In genomic region chr2:149586063-149586462, GRCh38 we compare ENCODE assay signal across 8 cellular contexts. TPM values are rescaled to one million over a fixed set of nuclear protein-coding genes. Genes with fewer than 3 reads are reported as not detected.
A peak's percentile ranks its signal among the peaks of the same experiment; 100 is the strongest.
DNase-seq lines count a peak whose midpoint lies in the region; ATAC-seq and TF ChIP-seq lines count a peak whose summit lies in the region.

No MANE protein-coding gene starts in this region.

- H3K27me3 Mint-ChIP-seq in activated CD4-positive, alpha-beta T cell treated with anti-CD3 and anti-CD28 coated beads for 36 hours = peaks cover 7% of the 10 kb centered on the region
- peaks cover 7% of the 10 kb centered on the region for H3K27me3 Mint-ChIP-seq in activated T-helper 1 cell treated with anti-CD3 and anti-CD28 coated beads, Interleukin-12 subunit alpha, Interleukin-12 subunit beta, Interleukin-2, Interleukin-4 antibody, amounts not matched to agents 30 ng/mL and 10 ng/mL and 1 ng/mL, durations not matched to agents 14 hours and 24 hours and 36 hours (ENCODE audit: insufficient read depth)

- POLR2A ChIA-PET in activated CD4-positive, alpha-beta T cell treated with anti-CD3 and anti-CD28 coated beads for 36 hours (lab: Charles Lee) = interaction anchor here (1.1 kb wide), 1 partner anchor 9 kb away, joined by 3 read pairs; no protein-coding TSS in a partner anchor

- H3K4me1 Mint-ChIP-seq in activated CD4-positive, alpha-beta T cell treated with anti-CD3 and anti-CD28 coated beads for 36 hours = peaks cover 44% of the 10 kb centered on the region
- H3K4me1 Mint-ChIP-seq in activated T-helper 1 cell treated with anti-CD3 and anti-CD28 coated beads, Interleukin-12 subunit alpha, Interleukin-12 subunit beta, Interleukin-2, Interleukin-4 antibody, amounts not matched to agents 30 ng/mL and 10 ng/mL and 1 ng/mL, durations not matched to agents 14 hours and 24 hours and 36 hours (ENCODE audit: low read depth) = peaks cover 49% of the 10 kb centered on the region

- peak overlapping the region; percentile 92 for H3K4me3 Mint-ChIP-seq in activated CD4-positive, alpha-beta T cell treated with anti-CD3 and anti-CD28 coated beads for 36 hours
- H3K4me3 Mint-ChIP-seq in activated T-helper 1 cell treated with anti-CD3 and anti-CD28 coated beads, Interleukin-12 subunit alpha, Interleukin-12 subunit beta, Interleukin-2, Interleukin-4 antibody, amounts not matched to agents 30 ng/mL and 10 ng/mL and 1 ng/mL, durations not matched to agents 14 hours and 24 hours and 36 hours = peak overlapping the region; percentile 97

- H3K9me3 ChIP-seq in iPS-20b (ENCODE audit: insufficient read depth, low read depth, low read length) = no peaks in the 10 kb centered on the region
- H3K9me3 ChIP-seq in stomach smooth muscle (ENCODE audit: control insufficient read depth in 2 of 2, low read length in 2 of 2) = no peaks in the 10 kb centered on the region

- peak overlapping the region; percentile 59 for H3K27ac Mint-ChIP-seq in activated CD4-positive, alpha-beta T cell treated with anti-CD3 and anti-CD28 coated beads for 36 hours
- H3K27ac Mint-ChIP-seq in activated T-helper 1 cell treated with anti-CD3 and anti-CD28 coated beads, Interleukin-12 subunit alpha, Interleukin-12 subunit beta, Interleukin-2, Interleukin-4 antibody, amounts not matched to agents 30 ng/mL and 10 ng/mL and 1 ng/mL, durations not matched to agents 14 hours and 24 hours and 36 hours = no peak overlapping the region

- CTCF ChIA-PET in activated CD4-positive, alpha-beta T cell treated with anti-CD3 and anti-CD28 coated beads for 36 hours (lab: Charles Lee) = interaction anchor here (1.1 to 2.5 kb wide), 4 partner anchors 10 to 1653 kb away, joined by 3 to 17 read pairs (median 4); no protein-coding TSS in a partner anchor

- H3K27ac ChIP-seq in iPS-20b (ENCODE audit: low read length) = no peak overlapping the region
- no peak overlapping the region for H3K27ac ChIP-seq in stomach smooth muscle (ENCODE audit: low read length)

- TF ChIP-seq CTCF in omental fat pad (IDR thresholded peaks at IDR 0.05) = no peak

- H3K9ac ChIP-seq in iPS-20b (ENCODE audit: low read depth, low read length) = peak overlapping the region; percentile 99
- H3K9ac ChIP-seq in stomach smooth muscle (ENCODE audit: low read length in 2 of 2) = no peak overlapping the region

- H3K36me3 ChIP-seq in iPS-20b (ENCODE audit: insufficient read depth, low read depth, low read length) (peaks cover 50% of the 10 kb centered on the region), stomach smooth muscle (ENCODE audit: control insufficient read depth in 2 of 2, insufficient read depth in 2 of 2, low read length in 2 of 2) (peaks cover 0 to 6% of the 10 kb centered on the region in 2 donors)

- no peaks in the 10 kb centered on the region for H3K9me3 Mint-ChIP-seq in activated CD4-positive, alpha-beta T cell treated with anti-CD3 and anti-CD28 coated beads for 36 hours (ENCODE audit: low read depth)
- H3K9me3 Mint-ChIP-seq in activated T-helper 1 cell treated with anti-CD3 and anti-CD28 coated beads, Interleukin-12 subunit alpha, Interleukin-12 subunit beta, Interleukin-2, Interleukin-4 antibody, amounts not matched to agents 30 ng/mL and 10 ng/mL and 1 ng/mL, durations not matched to agents 14 hours and 24 hours and 36 hours = peaks cover 3% of the 10 kb centered on the region

- H3K4me1 ChIP-seq in iPS-20b (ENCODE audit: insufficient read depth, low read length) = peaks cover 4% of the 10 kb centered on the region; the same call in 1 of the 2 replicates
- peaks cover 4% of the 10 kb centered on the region for H3K4me1 ChIP-seq in stomach smooth muscle (ENCODE audit: control insufficient read depth, insufficient read depth, low read length)

- H3K27me3 ChIP-seq in iPS-20b (ENCODE audit: insufficient read depth, low read length) (no peaks in the 10 kb centered on the region), stomach smooth muscle (ENCODE audit: control insufficient read depth in 1 of 2, insufficient read depth in 2 of 2, low read length in 2 of 2) (no peaks in the 10 kb centered on the region)

- intact Hi-C loops in activated CD4-positive, alpha-beta T cell treated with anti-CD3 and anti-CD28 coated beads for 36 hours (cut with DNase I, micrococcal nuclease) = loop anchor here (2.0 to 10.0 kb wide), 7 partner anchors 23 to 1825 kb away; partner anchors contain the start of genes MBD5 (in 2 of the 2), ORC4 (in 2 of the 2), KIF5C (in 1 of the 2) and RBM43 (in 1 of the 2)
- intact Hi-C loops in activated T-helper 1 cell treated with anti-CD3 and anti-CD28 coated beads, Interleukin-12 subunit alpha, Interleukin-12 subunit beta, Interleukin-2, Interleukin-4 antibody, amounts not matched to agents 30 ng/mL and 10 ng/mL and 1 ng/mL, durations not matched to agents 14 hours and 24 hours and 36 hours (cut with micrococcal nuclease) = loop anchor here (2.0 to 10.0 kb wide), 6 partner anchors 1061 to 1841 kb away; partner anchors contain the start of genes NMI, RBM43 and RIF1

- no peak for ATAC-seq in activated CD4-positive, alpha-beta T cell treated with anti-CD3 and anti-CD28 coated beads for 36 hours
- ATAC-seq in omental fat pad (ENCODE audit: low FRiP score) = no peak
- no peak for ATAC-seq in GM18873 (IDR thresholded peaks at IDR 0.05; ENCODE audit: low FRiP score, unreplicated experiment)

- H3K4me3 ChIP-seq in iPS-20b (ENCODE audit: low read length) = peak overlapping the region; percentile 96
- peak overlapping the region; percentile 96 to 100 for H3K4me3 ChIP-seq in stomach smooth muscle (ENCODE audit: low read length in 2 of 2)

- peaks cover 38% of the 10 kb centered on the region for H3K36me3 Mint-ChIP-seq in activated CD4-positive, alpha-beta T cell treated with anti-CD3 and anti-CD28 coated beads for 36 hours (ENCODE audit: low read depth)
- H3K36me3 Mint-ChIP-seq in activated T-helper 1 cell treated with anti-CD3 and anti-CD28 coated beads, Interleukin-12 subunit alpha, Interleukin-12 subunit beta, Interleukin-2, Interleukin-4 antibody, amounts not matched to agents 30 ng/mL and 10 ng/mL and 1 ng/mL, durations not matched to agents 14 hours and 24 hours and 36 hours (ENCODE audit: low read depth) = peaks cover 32% of the 10 kb centered on the region

- DNase-seq in activated CD4-positive, alpha-beta T cell treated with anti-CD3 and anti-CD28 coated beads for 36 hours = no peak
- DNase-seq in activated CD4-positive, alpha-beta T cell treated with anti-CD3 and anti-CD28 coated beads, Interleukin-2, amount 50 U/mL, for 48 hours = no peak
- no peak for DNase-seq in activated T-helper 1 cell treated with anti-CD3 and anti-CD28 coated beads, Interleukin-12 subunit alpha, Interleukin-12 subunit beta, Interleukin-2, Interleukin-4 antibody, amounts not matched to agents 30 ng/mL and 10 ng/mL and 1 ng/mL, durations not matched to agents 14 hours and 24 hours and 36 hours (ENCODE audit: low spot score)
- DNase-seq in omental fat pad (ENCODE audit: low spot score) = no peak
- no peak for DNase-seq in occipital lobe (lab: John Stamatoyannopoulos, UW)

RNA-seq across cellular contexts. Expression of gene MMADHC, which starts 1.5 kb away (rescaled TPM):
- total RNA-seq in activated CD4-positive, alpha-beta T cell treated with anti-CD3 and anti-CD28 coated beads for 36 hours = 100 to 1,000 TPM in 1 of 2 experiments, 10 to 100 TPM in 1; 94.7 to 136 TPM
- total RNA-seq in activated T-helper 1 cell treated with anti-CD3 and anti-CD28 coated beads, Interleukin-12 subunit alpha, Interleukin-12 subunit beta, Interleukin-2, Interleukin-4 antibody, amounts not matched to agents 30 ng/mL and 10 ng/mL and 1 ng/mL, durations not matched to agents 14 hours and 24 hours and 36 hours = 127 and 129 TPM in 2 replicates
- total RNA-seq in omental fat pad (10 to 100 TPM; 58.5 to 96.5 (median 92.5) TPM), occipital lobe (137 TPM)
